In genomic region chr1:22328331-22329170, GRCh38 we compare ENCODE assay signal across 30 cellular contexts.
A peak's percentile ranks its signal among the peaks of the same experiment; 100 is the strongest.
DNase-seq lines count a peak whose midpoint lies in the region; ATAC-seq, FAIRE-seq and TF ChIP-seq lines count a peak whose summit lies in the region.
"Had no signal": no experiment of that assay in that cellular context is flagged by ENCODE, and none has a peak within 500 bp of the region (broad histone marks: within the 10 kb centered on the region; RNA-seq: fewer than 3 reads in every experiment).

No MANE protein-coding gene starts in this region.

- ATAC-seq in K562 (no peak; the same call in 2 of the 3 replicates), GM21737 (IDR thresholded peaks at IDR 0.05; ENCODE audit: unreplicated experiment) (no peak), HG02884 (IDR thresholded peaks at IDR 0.05; ENCODE audit: unreplicated experiment) (no peak)
- ATAC-seq: activated naive CD4-positive, alpha-beta T cell treated with anti-CD3 and anti-CD28 coated beads, Interleukin-2, amount 50 U/mL, for 72 hours; GM12878; PC-3 had no signal

- 0 out of 4 replicates have a peak overlapping the region, but pooled peaks of 1 of the 2 experiments have one; percentile 30 for H3K9ac ChIP-seq in K562 (ENCODE audit: insufficient read depth in 1 of 2, low read depth in 2 of 2, low read length in 2 of 2)

- POLR2A ChIA-PET in K562 (lab: Yijun Ruan, JAX), result interaction anchor here (0.6 kb wide), 1 partner anchor 209 kb away, joined by 3 read pairs; no protein-coding TSS in a partner anchor

- H3K27me3 ChIP-seq in H7 (ENCODE audit: control insufficient read depth, insufficient read depth, low read length) (no peaks in the 10 kb centered on the region), K562 (ENCODE audit: control insufficient read depth in 2 of 2, insufficient read depth in 2 of 2, low read length in 2 of 2) (peaks cover 12 to 80% of the 10 kb centered on the region in 2 experiments; a peak in 3 of 5 replicates), sigmoid colon (no peaks in the 10 kb centered on the region), WERI-Rb-1 (ENCODE audit: insufficient read depth, low read depth, severe bottlenecking) (no peaks in the 10 kb centered on the region)
- H3K27me3 ChIP-seq: MG63 had no signal

- CTCF ChIA-PET in K562 (lab: Yijun Ruan, JAX; ENCODE audit: low intra/inter-chr PET ratio), result no interaction called here

- no peak for TF ChIP-seq RAD21 in K562 (CRISPR knock-in tag; conservative IDR thresholded peaks at IDR 0.05 in 1 of 2, IDR thresholded peaks at IDR 0.05 in 1 of 2)

- BruUV-seq in K562 (replicated peaks; lab: Mats Ljungman, UMichigan), result no TSS peak

- no peak for TF ChIP-seq POLR2A in K562 (conservative IDR thresholded peaks at IDR 0.05)
- TF ChIP-seq POLR2A in sigmoid colon (IDR thresholded peaks at IDR 0.05), result no peak

- TF ChIP-seq CTCF in K562 (IDR thresholded peaks at IDR 0.05 in 2 of 3, conservative IDR thresholded peaks at IDR 0.05 in 1 of 3; ENCODE audit: insufficient read depth in 2 of 3, low read depth in 1 of 3, low read length in 3 of 3), result no peak
- no peak for TF ChIP-seq CTCF in sigmoid colon (IDR thresholded peaks at IDR 0.05)
- no peak for TF ChIP-seq CTCF in WERI-Rb-1 (IDR thresholded peaks at IDR 0.05; ENCODE audit: low read depth, low read length)

- no peaks in the 10 kb centered on the region for H3K36me3 ChIP-seq in H7 (replicated peaks; ENCODE audit: control insufficient read depth, insufficient read depth, low read length)
- H3K36me3 ChIP-seq in K562 (ENCODE audit: control insufficient read depth, insufficient read depth, low read length), result no peaks in the 10 kb centered on the region
- H3K36me3 ChIP-seq in sigmoid colon, result no peaks in the 10 kb centered on the region
- H3K36me3 ChIP-seq in WERI-Rb-1, result no peaks in the 10 kb centered on the region
- H3K36me3 ChIP-seq: esophagus muscularis mucosa, MG63 had no signal

- no peak overlapping the region for H3K4me3 ChIP-seq in H7 (ENCODE audit: insufficient read depth, low read depth, low read length)
- H3K4me3 ChIP-seq in K562, result no peak overlapping the region
- H3K4me3 ChIP-seq in sigmoid colon, result no peak overlapping the region
- no peak overlapping the region for H3K4me3 ChIP-seq in WERI-Rb-1 (ENCODE audit: low read depth, low read length)
- H3K4me3 ChIP-seq: esophagus muscularis mucosa, GM12878, MG63 had no signal

- H3K4me1 ChIP-seq in K562 (replicated peaks in 1 of 2; ENCODE audit: control insufficient read depth in 2 of 2, insufficient read depth in 2 of 2, low read length in 2 of 2), result peaks cover 0 to 5% of the 10 kb centered on the region in 2 experiments; a peak in 2 of 5 replicates
- H3K4me1 ChIP-seq in sigmoid colon, result no peaks in the 10 kb centered on the region
- H3K4me1 ChIP-seq: esophagus muscularis mucosa had no signal

- 2% methylated on average over 16 of the region's 17 CpGs for whole genome bisulfite sequencing in K562 (ENCODE audit: insufficient coverage, low coverage, missing lambda C conversion rate)
- WGBS in sigmoid colon, 2 donors, result 72 to 74% methylated on average over 17 of the region's 17 CpGs

- H3K79me2 ChIP-seq in K562 (ENCODE audit: control insufficient read depth, insufficient read depth, low read length), result no peaks in the 10 kb centered on the region

- no peak for FAIRE-seq in K562 (lab: Jason Lieb, UNC)
- FAIRE-seq: GM12878, GM19239, H54, islet of Langerhans, small intestine, urothelium cell line had no signal

- DNase-seq in H7, result peak; percentile 17
- no peak for DNase-seq in K562 (ENCODE audit: extremely low read depth in 1 of 4, low spot score in 3 of 4)
- DNase-seq in left kidney (ENCODE audit: low read depth, low spot score), result peak; percentile 90
- DNase-seq in sigmoid colon, result peak; percentile 53
- DNase-seq in WERI-Rb-1, result no peak
- DNase-seq in SKM-1 treated with dmso at 0.1 percent for 144 hours (lab: John Stamatoyannopoulos, UW; ENCODE audit: unreplicated experiment), result no peak
- DNase-seq: activated CD4-positive, alpha-beta T cell treated with anti-CD3 and anti-CD28 coated beads for 48 hours; activated effector memory CD4-positive, alpha-beta T cell treated with Interleukin-2 at 50 U/mL for 16 hours; anterior cingulate cortex; cortex of kidney; foreskin fibroblast; KG1; MG63; NCI-H1105 treated with DMSO at 0.1 percent for 48 hours; NCI-H2029; NCI-H526 treated with DMSO at 0.1 percent for 48 hours; nephron progenitor cell; PC-3; small intestine; stimulated activated naive CD4-positive, alpha-beta T cell had no signal

- in situ Hi-C loops in K562 (cut with MboI), result no loop called here

- no peaks in the 10 kb centered on the region; the same call in 1 of the 2 replicates for H4K20me1 ChIP-seq in K562 (replicated peaks; ENCODE audit: control insufficient read depth, insufficient read depth, low read length)

- H3K27ac ChIP-seq in K562 (ENCODE audit: extremely low read depth, low read depth, low read length) (no peak overlapping the region), sigmoid colon (no peak overlapping the region), WERI-Rb-1 (no peak overlapping the region)
- H3K27ac ChIP-seq: esophagus muscularis mucosa, HL-60 had no signal

- no peak overlapping the region for H3K4me2 ChIP-seq in K562 (ENCODE audit: insufficient read depth, low read length)

- H3K9me3 ChIP-seq in K562 (replicated peaks; ENCODE audit: control insufficient read depth, insufficient read depth, low read depth, low read length), result no peaks in the 10 kb centered on the region
- no peaks in the 10 kb centered on the region for H3K9me3 ChIP-seq in sigmoid colon
- H3K9me3 ChIP-seq in WERI-Rb-1 (ENCODE audit: severe bottlenecking), result no peaks in the 10 kb centered on the region
- H3K9me3 ChIP-seq: esophagus muscularis mucosa, MG63 had no signal

- no peak overlapping the region for H2AFZ ChIP-seq in K562 (ENCODE audit: low read depth, low read length)

- intact Hi-C loops in K562 (cut with micrococcal nuclease) (no loop called here), sigmoid colon (cut with DNase I) (no loop called here)

- TF ChIP-seq EP300 in K562 (IDR thresholded peaks at IDR 0.05; ENCODE audit: low read length) (no peak), sigmoid colon (IDR thresholded peaks at IDR 0.05) (no peak)

- H3K9me1 ChIP-seq in K562 (ENCODE audit: control insufficient read depth, insufficient read depth, low read length), result no peaks in the 10 kb centered on the region

TF ChIP-seq in K562, 482 proteins besides CTCF, POLR2A, EP300 and RAD21:
- TF ChIP-seq PRDM10 (IDR thresholded peaks at IDR 0.05; ENCODE audit: partially characterized antibody) (no peak), TCF7 (IDR thresholded peaks at IDR 0.05; ENCODE audit: borderline replicate concordance) (0 out of 2 replicates have a peak, but pooled peaks have one; percentile 20)

Comparison
In these comparisons a context has a peak if more than half of its experiments do, and no peak if none do; other contexts are left out.
1. DNase-seq: peak in H7 (single experiment), left kidney (single experiment) and sigmoid colon (single experiment); none in K562 (0 of 4), WERI-Rb-1 (single experiment) and SKM-1 treated with dmso at 0.1 percent for 144 hours (single experiment).